Comparison of ENCODE assay signal across 17 cellular contexts in the genomic region with DNA sequence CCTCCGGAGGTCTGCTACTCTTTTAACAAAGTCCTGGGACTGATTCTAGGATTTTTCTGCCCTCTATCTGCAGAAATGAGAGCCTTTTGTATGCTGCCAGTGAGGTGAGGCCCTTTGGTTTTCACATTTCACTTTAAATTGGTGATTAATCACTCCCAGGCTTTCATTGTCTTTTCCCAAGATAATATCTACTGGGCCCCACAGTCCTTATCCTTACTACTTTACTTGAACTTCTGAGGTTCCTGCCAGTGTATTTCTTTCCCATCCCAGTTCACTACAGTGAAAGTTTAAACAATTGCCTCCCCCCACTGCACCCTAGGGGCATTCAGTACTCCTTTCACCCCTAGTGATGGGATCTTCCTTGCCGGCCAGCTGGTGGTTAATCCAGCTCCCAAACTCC.
"Had no signal": no experiment of that assay in that cellular context is flagged by ENCODE, and none has a peak within 500 bp of the region (broad histone marks: within the 10 kb centered on the region; RNA-seq: fewer than 3 reads in every experiment).

No MANE protein-coding gene starts in this region.

- H3K36me3 ChIP-seq: esophagus muscularis mucosa, ovary, tibial artery, upper lobe of right lung, vagina had no signal

- H3K4me1 ChIP-seq: upper lobe of right lung, vagina had no signal

- H3K4me3 ChIP-seq: esophagus muscularis mucosa, lung, ovary, tibial artery, upper lobe of right lung, vagina had no signal

- H3K27ac ChIP-seq: epithelial cell of prostate, esophagus muscularis mucosa, ovary, tibial artery, upper lobe of right lung, vagina had no signal

- H3K9me3 ChIP-seq: esophagus muscularis mucosa, ovary, tibial artery, upper lobe of right lung, vagina had no signal

- ATAC-seq: left ventricle myocardium superior; naive thymus-derived CD8-positive, alpha-beta T cell; right cardiac atrium; stimulated activated memory B cell treated with anti-CD40 and anti-IgM and Interleukin-4, amounts not matched to agents 10 μg/mL and 1 μg/mL and 100 μg/mL, for 72 hours; upper lobe of right lung had no signal

- DNase-seq: effector memory CD4-positive, alpha-beta T cell; foreskin fibroblast; immature natural killer cell; left ventricle myocardium superior; mesenchymal stem cell; naive thymus-derived CD8-positive, alpha-beta T cell; ovary; right cardiac atrium; stimulated activated CD4-positive, alpha-beta T cell treated with anti-CD3 and anti-CD28 coated beads, Interleukin-4, amount 100 ng/mL, for 1 hour; stimulated activated CD8-positive, alpha-beta memory T cell treated with anti-CD3 and anti-CD28 coated beads, Interleukin-4, amount 100 ng/mL, for 48 hours; tibial artery; upper lobe of right lung had no signal

- H3K27me3 ChIP-seq: esophagus muscularis mucosa, ovary, tibial artery, upper lobe of right lung, vagina had no signal
